ENCODE assay signal across 8 cellular contexts in genomic region chr5:24986326-24986725, GRCh38.
"Had no signal": no experiment of that assay in that cellular context is flagged by ENCODE, and none has a peak within 500 bp of the region (broad histone marks: within the 10 kb centered on the region; RNA-seq: fewer than 3 reads in every experiment).

No MANE protein-coding gene starts in this region.

- DNase-seq: GM23248, GOT3, H7, H9, HCEC 1CT, HFFc6 had no signal

- H3K9me3 ChIP-seq: HAP-1 had no signal

- H3K36me3 ChIP-seq: HAP-1 had no signal

- H3K9ac ChIP-seq: GM23248 had no signal

- H3K4me2 ChIP-seq: GM23338 had no signal

- H3K4me3 ChIP-seq: GM23248, GM23338, HAP-1 had no signal

- H2AFZ ChIP-seq: GM23248, GM23338 had no signal

- H3K27ac ChIP-seq: GM23248 had no signal
